ENCODE assay signal across 24 cellular contexts in genomic region chr11:133164986-133165385, GRCh38.
"Had no signal": no experiment of that assay in that cellular context is flagged by ENCODE, and none has a peak within 500 bp of the region (broad histone marks: within the 10 kb centered on the region; RNA-seq: fewer than 3 reads in every experiment).

No MANE protein-coding gene starts in this region.

- H3K27ac ChIP-seq: body of pancreas, coronary artery, gastroesophageal sphincter, left lung, neutrophil, right lobe of liver, uterus had no signal

- DNase-seq: activated CD4-positive, alpha-beta T cell treated with anti-CD3 and anti-CD28 coated beads for 48 hours; activated CD4-positive, alpha-beta T cell treated with anti-CD3 and anti-CD28 coated beads, Interleukin-2, amount 50 U/mL, for 48 hours; activated CD8-positive, alpha-beta memory T cell treated with anti-CD3 and anti-CD28 coated beads for 24 hours; activated effector memory CD4-positive, alpha-beta T cell treated with Interleukin-2 at 50 U/mL for 16 hours; activated naive CD4-positive, alpha-beta T cell treated with Interleukin-2 at 50 U/mL for 16 hours; aorta; body of pancreas; effector memory CD8-positive, alpha-beta T cell; erythroblast; head of caudate nucleus; hypothalamus; kidney glomerular epithelial cell; left lung; mucosa of descending colon; right lobe of liver; stimulated activated CD4-positive, alpha-beta T cell treated with anti-CD3 and anti-CD28 coated beads, Interleukin-2, amount 100 ng/mL, for 48 hours; uterus had no signal

- ATAC-seq: activated CD4-positive, CD25-positive, alpha-beta regulatory T cell treated with anti-CD3 and anti-CD28 coated beads, Interleukin-2, amount 50 U/mL, for 24 hours; body of pancreas; effector memory CD8-positive, alpha-beta T cell; gastroesophageal sphincter; left lung; mucosa of descending colon; natural killer cell treated with Interleukin-12 subunit alpha and Interleukin-12 subunit beta and Interleukin-15 and Interleukin-18, amount 100 ng/mL, for 72 hours; right lobe of liver had no signal

- H3K4me1 ChIP-seq: left lung, right lobe of liver, uterus had no signal

- H3K27me3 ChIP-seq: body of pancreas, neutrophil, right lobe of liver, uterus had no signal

- H3K36me3 ChIP-seq: gastroesophageal sphincter, left lung, neutrophil, right lobe of liver, uterus had no signal

- H3K9me3 ChIP-seq: body of pancreas, gastroesophageal sphincter, left lung, mucosa of descending colon, neutrophil, right lobe of liver, uterus had no signal

- H3K4me3 ChIP-seq: body of pancreas, coronary artery, dorsolateral prefrontal cortex, gastroesophageal sphincter, left lung, lung, mucosa of descending colon, right lobe of liver, uterus had no signal
